ENCODE assay signal across 12 cellular contexts in genomic region chr15:70088887-70089691, GRCh38. TPM values are rescaled to one million over a fixed set of nuclear protein-coding genes. Genes with fewer than 3 reads are reported as not detected.
A peak's percentile ranks its signal among the peaks of the same experiment; 100 is the strongest.
DNase-seq lines count a peak whose midpoint lies in the region; TF ChIP-seq lines count a peak whose summit lies in the region.
"Had no signal": no experiment of that assay in that cellular context is flagged by ENCODE, and none has a peak within 500 bp of the region (broad histone marks: within the 10 kb centered on the region; RNA-seq: fewer than 3 reads in every experiment).

No MANE protein-coding gene starts in this region.

- H3K27ac ChIP-seq in caudate nucleus (ENCODE audit: low read depth, low read length) (peak overlapping the region; percentile 26), stomach (peak overlapping the region in 4 of 5 donors; percentile 20 to 58 (median 39))
- H3K27ac ChIP-seq: 22Rv1, HL-60 had no signal

- no peaks in the 10 kb centered on the region for H3K27me3 ChIP-seq in stomach

- intact Hi-C loops in stomach (cut with DNase I; ENCODE audit: low total_unique reads): no loop called here

- H3K4me1 ChIP-seq in stomach: peaks cover 72 to 98% (median 93%) of the 10 kb centered on the region in 4 donors

- no peak for TF ChIP-seq POLR2A in stomach (IDR thresholded peaks at IDR 0.05)

- H3K4me3 ChIP-seq in stomach: peak overlapping the region in 2 of 4 donors; percentile 15 to 20

- DNase-seq in DMS153 treated with DMSO at 0.1 percent for 48 hours (lab: John Stamatoyannopoulos, UW; ENCODE audit: unreplicated experiment): peak; percentile 17
- no peak for DNase-seq in DMS153 (lab: John Stamatoyannopoulos, UW)
- DNase-seq in caudate nucleus (lab: John Stamatoyannopoulos, UW): no peak
- DNase-seq in left kidney (ENCODE audit: low read depth, low spot score): peak; percentile 89
- no peak for DNase-seq in stomach
- no peak for DNase-seq in NOMO-1 treated with dmso at 0.1 percent for 144 hours (lab: John Stamatoyannopoulos, UW; ENCODE audit: unreplicated experiment)
- DNase-seq in MV-4-11 (lab: John Stamatoyannopoulos, UW): no peak
- no peak for DNase-seq in GM13977 (ENCODE audit: low spot score)
- DNase-seq: activated naive CD4-positive, alpha-beta T cell treated with anti-CD3 and anti-CD28 coated beads, Interleukin-2, amount 50 U/mL, for 16 hours; NCI-H146 had no signal

- 32 to 50% (median 43%) methylated on average over 15 to 23 of the region's 23 CpGs for WGBS in stomach, 5 donors

- H3K36me3 ChIP-seq in stomach: peaks cover 4 to 65% (median 52%) of the 10 kb centered on the region in 4 donors

- in situ Hi-C loops in GM13977 (cut with MboI; ENCODE audit: low pct_unique_long_range_greater_than_20kb, low sequenced_read_pairs, unreplicated experiment): loop anchor here (25.0 kb wide), 1 partner anchor 352 kb away; no protein-coding TSS in a partner anchor

- TF ChIP-seq CTCF in stomach (IDR thresholded peaks at IDR 0.05): no peak
- no peak for TF ChIP-seq CTCF in GM13977 (IDR thresholded peaks at IDR 0.05; ENCODE audit: extremely low read depth, insufficient read depth, missing control alignments)

- TF ChIP-seq EP300 in stomach (IDR thresholded peaks at IDR 0.05): no peak

- H3K9me3 ChIP-seq in stomach: no peaks in the 10 kb centered on the region

RNA-seq across cellular contexts. Expression of gene TLE3, which starts 8.6 kb away (rescaled TPM):
- 100 to 1,000 TPM in 3 of 5 donors, 10 to 100 TPM in 2; 18.9 to 186 (median 103) TPM for total RNA-seq in stomach
- polyA plus RNA-seq in stomach: 10 to 100 TPM; 13.3 to 21.5 (median 21.0) TPM

Comparison
In these comparisons a context has a peak if more than half of its experiments do, and no peak if none do; other contexts are left out.
1. DNase-seq: peak in DMS153 treated with DMSO at 0.1 percent for 48 hours (single experiment) and left kidney (single experiment); none in DMS153 (single experiment), caudate nucleus (0 of 61), stomach (single experiment), NOMO-1 treated with dmso at 0.1 percent for 144 hours (single experiment), MV-4-11 (single experiment) and GM13977 (single experiment).